ENCODE assay signal across 8 cellular contexts in genomic region chr19:45079911-45080469, GRCh38. TPM values are rescaled to one million over a fixed set of nuclear protein-coding genes. Genes with fewer than 3 reads are reported as not detected.
DNase-seq lines count a peak whose midpoint lies in the region; ATAC-seq, FAIRE-seq and TF ChIP-seq lines count a peak whose summit lies in the region.

No MANE protein-coding gene starts in this region.

- ATAC-seq in HG03039 (IDR thresholded peaks at IDR 0.05; ENCODE audit: unreplicated experiment) = no peak

- no peaks in the 10 kb centered on the region for H3K27me3 ChIP-seq in suprapubic skin

- H3K4me1 ChIP-seq in kidney (ENCODE audit: control insufficient read depth in 1 of 2, insufficient read depth in 1 of 2, low read depth in 1 of 2, low read length in 2 of 2) (peaks cover 12 to 19% of the 10 kb centered on the region in 2 donors), suprapubic skin (peaks cover 48% of the 10 kb centered on the region)

- peaks cover 29% of the 10 kb centered on the region for H3K4me1 Mint-ChIP-seq in T-helper 1 cell treated with Interleukin-12 subunit alpha and Interleukin-12 subunit beta and Interleukin-4 antibody, amounts not matched to agents 30 μg/mL and 1 μg/mL, for 36 hours (ENCODE audit: low read depth)
- H3K4me1 Mint-ChIP-seq in activated naive CD8-positive, alpha-beta T cell (ENCODE audit: low read depth) = peaks cover 35% of the 10 kb centered on the region

- H3K4me3 ChIP-seq in kidney (ENCODE audit: low read length in 2 of 2) (peak overlapping the region; percentile 89 to 90), suprapubic skin (peak overlapping the region; percentile 92)

- H3K36me3 Mint-ChIP-seq in T-helper 1 cell treated with Interleukin-12 subunit alpha and Interleukin-12 subunit beta and Interleukin-4 antibody, amounts not matched to agents 30 μg/mL and 1 μg/mL, for 36 hours (ENCODE audit: low read depth) = peaks cover 16% of the 10 kb centered on the region
- H3K36me3 Mint-ChIP-seq in activated naive CD8-positive, alpha-beta T cell = peaks cover 6% of the 10 kb centered on the region

- H3K27ac ChIP-seq in kidney (ENCODE audit: low read depth in 2 of 2, low read length in 2 of 2) = peak overlapping the region in 1 of 2 donors; percentile 6
- peak overlapping the region; percentile 82 for H3K27ac ChIP-seq in suprapubic skin

- H3K4me3 Mint-ChIP-seq in T-helper 1 cell treated with Interleukin-12 subunit alpha and Interleukin-12 subunit beta and Interleukin-4 antibody, amounts not matched to agents 30 μg/mL and 1 μg/mL, for 36 hours = peak overlapping the region; percentile 99
- H3K4me3 Mint-ChIP-seq in activated naive CD8-positive, alpha-beta T cell = peak overlapping the region; percentile 97

- peak overlapping the region; percentile 88 for H3K27ac Mint-ChIP-seq in T-helper 1 cell treated with Interleukin-12 subunit alpha and Interleukin-12 subunit beta and Interleukin-4 antibody, amounts not matched to agents 30 μg/mL and 1 μg/mL, for 36 hours
- H3K27ac Mint-ChIP-seq in activated naive CD8-positive, alpha-beta T cell = peak overlapping the region; percentile 92

- peak overlapping the region; percentile 79 to 97 for H3K9ac ChIP-seq in kidney (ENCODE audit: low read length in 2 of 2)

- WGBS in suprapubic skin = 34% methylated on average over 9 of the region's 9 CpGs

- no peaks in the 10 kb centered on the region for H3K9me3 Mint-ChIP-seq in T-helper 1 cell treated with Interleukin-12 subunit alpha and Interleukin-12 subunit beta and Interleukin-4 antibody, amounts not matched to agents 30 μg/mL and 1 μg/mL, for 36 hours
- no peaks in the 10 kb centered on the region for H3K9me3 Mint-ChIP-seq in activated naive CD8-positive, alpha-beta T cell (ENCODE audit: low read depth)

- no peak for TF ChIP-seq POLR2A in suprapubic skin (IDR thresholded peaks at IDR 0.05)

- no peak for TF ChIP-seq CTCF in kidney (IDR thresholded peaks at IDR 0.05; ENCODE audit: borderline replicate concordance, extremely low read depth, insufficient read depth)
- no peak for TF ChIP-seq CTCF in suprapubic skin (IDR thresholded peaks at IDR 0.05)

- no peak for DNase-seq in T-helper 1 cell
- DNase-seq in kidney = no peak
- no peak for DNase-seq in suprapubic skin (ENCODE audit: low spot score in 2 of 2)
- no peak for DNase-seq in NCI-H526 (lab: John Stamatoyannopoulos, UW)
- no peak for DNase-seq in NCI-H2107 treated with DMSO at 0.1 percent for 48 hours (lab: John Stamatoyannopoulos, UW; ENCODE audit: unreplicated experiment)

- H3K9me3 ChIP-seq in kidney (ENCODE audit: control insufficient read depth in 1 of 2, low read length in 2 of 2) (no peaks in the 10 kb centered on the region), suprapubic skin (no peaks in the 10 kb centered on the region)

- no peak for TF ChIP-seq EP300 in suprapubic skin (IDR thresholded peaks at IDR 0.05)

- no peaks in the 10 kb centered on the region for H3K27me3 Mint-ChIP-seq in T-helper 1 cell treated with Interleukin-12 subunit alpha and Interleukin-12 subunit beta and Interleukin-4 antibody, amounts not matched to agents 30 μg/mL and 1 μg/mL, for 36 hours (ENCODE audit: low read depth)
- no peaks in the 10 kb centered on the region for H3K27me3 Mint-ChIP-seq in activated naive CD8-positive, alpha-beta T cell

- FAIRE-seq in kidney (lab: Jason Lieb, UNC) = no peak

- intact Hi-C loops in kidney (cut with DNase I) = no loop called here

- H3K36me3 ChIP-seq in kidney (ENCODE audit: control insufficient read depth in 1 of 2, insufficient read depth in 2 of 2, low read length in 2 of 2) = no peaks in the 10 kb centered on the region
- peaks cover 17% of the 10 kb centered on the region for H3K36me3 ChIP-seq in suprapubic skin

RNA-seq across cellular contexts. Expression of gene GEMIN7, which starts 0.9 kb away (rescaled TPM):
- total RNA-seq in kidney (17.2 TPM), suprapubic skin (10 to 100 TPM; 18.8 to 29.8 (median 20.5) TPM)
- 32.2 TPM for polyA plus RNA-seq in kidney (ENCODE audit: insufficient read depth, low read depth, low replicate concordance)

RNA-seq across cellular contexts. Expression of gene ZNF296, which starts 3.7 kb away (rescaled TPM):
- total RNA-seq in kidney (2.1 TPM), suprapubic skin (1 to 10 TPM; 4.3 to 5.8 (median 4.9) TPM)
- 1.2 TPM for polyA plus RNA-seq in kidney (ENCODE audit: insufficient read depth, low read depth, low replicate concordance)

RNA-seq across cellular contexts. Expression of gene PPP1R37, which starts 13.0 kb away (rescaled TPM):
- total RNA-seq in kidney (33.0 TPM), suprapubic skin (10 to 100 TPM; 24.6 to 43.1 (median 33.5) TPM)
- 21.6 TPM for polyA plus RNA-seq in kidney (ENCODE audit: insufficient read depth, low read depth, low replicate concordance)

RNA-seq across cellular contexts. Expression of gene CLASRP, which starts 41.1 kb away (rescaled TPM):
- 83.6 TPM for total RNA-seq in kidney
- 38.0 TPM for polyA plus RNA-seq in kidney (ENCODE audit: insufficient read depth, low read depth, low replicate concordance)
- total RNA-seq in suprapubic skin = 100 to 1,000 TPM in 1 of 4 donors, 10 to 100 TPM in 3; 55.3 to 135 (median 84.3) TPM
